In the genomic region with DNA sequence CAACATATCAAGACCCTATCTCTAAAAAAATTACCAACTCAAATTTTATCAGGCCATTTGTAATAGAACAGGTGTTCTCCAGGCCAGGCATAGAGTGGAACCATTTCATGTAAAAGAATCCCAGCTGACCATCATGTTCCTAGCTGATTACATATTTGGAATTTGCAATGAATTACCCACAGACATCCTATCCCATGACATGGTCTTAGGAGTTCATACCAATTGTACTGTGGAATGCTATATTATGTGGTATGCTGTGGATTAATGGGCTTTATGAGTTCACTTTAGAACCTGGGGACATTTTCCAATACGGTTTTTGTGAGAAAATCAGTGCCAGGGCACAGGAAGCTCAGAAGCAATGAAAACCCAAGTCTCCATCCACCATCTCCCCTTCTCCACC, we compare ENCODE assay signal across 34 cellular contexts.
"Had no signal": no experiment of that assay in that cellular context is flagged by ENCODE, and none has a peak within 500 bp of the region (broad histone marks: within the 10 kb centered on the region; RNA-seq: fewer than 3 reads in every experiment).

No MANE protein-coding gene starts in this region.

- ATAC-seq: activated CD4-positive, CD25-positive, alpha-beta regulatory T cell treated with anti-CD3 and anti-CD28 coated beads, Interleukin-2, amount 50 U/mL, for 24 hours; activated CD8-positive, alpha-beta T cell treated with anti-CD3 and anti-CD28 coated beads for 36 hours; activated T-cell treated with anti-CD3 and anti-CD28 coated beads, Interleukin-2, amount 50 U/mL, for 4 hours; activated T-helper 17 cell treated with anti-CD3 and anti-CD28 coated beads, Interleukin-2, amount 50 U/mL, for 72 hours; gastroesophageal sphincter; heart right ventricle had no signal

- H3K4me1 ChIP-seq: breast epithelium, colonic mucosa had no signal

- H3K4me2 ChIP-seq: hepatocyte had no signal

- H3K4me3 ChIP-seq: breast epithelium, cardiac muscle cell, colonic mucosa, esophagus squamous epithelium, gastroesophageal sphincter, heart right ventricle, hepatocyte had no signal

- H3K27me3 Mint-ChIP-seq: activated T-helper 17 cell treated with anti-CD3 and anti-CD28 coated beads, Interleukin-2, amount 50 U/mL, for 72 hours had no signal

- H3K36me3 ChIP-seq: breast epithelium, cardiac muscle cell, colonic mucosa, esophagus squamous epithelium, gastroesophageal sphincter, heart right ventricle, WERI-Rb-1 had no signal

- H3K9me3 ChIP-seq: breast epithelium, colonic mucosa, esophagus squamous epithelium, gastroesophageal sphincter, heart right ventricle had no signal

- H3K79me2 ChIP-seq: hepatocyte had no signal

- H3K4me3 Mint-ChIP-seq: activated B cell treated with CpG ODN at 0.5 μM for 24 hours; activated CD8-positive, alpha-beta T cell treated with anti-CD3 and anti-CD28 coated beads for 36 hours; activated naive CD8-positive, alpha-beta T cell; activated T-cell treated with anti-CD3 and anti-CD28 coated beads, Interleukin-2, amount 50 U/mL, for 4 hours; activated T-helper 17 cell treated with anti-CD3 and anti-CD28 coated beads, Interleukin-2, amount 50 U/mL, for 72 hours; brain; T-helper 2 cell treated with Interferon-gamma antibody and Interleukin-4, amounts not matched to agents 5 μg/mL and 100 μg/mL, for 36 hours had no signal

- H3K4me1 Mint-ChIP-seq: activated T-helper 17 cell treated with anti-CD3 and anti-CD28 coated beads, Interleukin-2, amount 50 U/mL, for 72 hours had no signal

- H3K27ac ChIP-seq: breast epithelium, cardiac muscle cell, colonic mucosa, epithelial cell of prostate, esophagus squamous epithelium, gastroesophageal sphincter, heart right ventricle, hepatocyte, WERI-Rb-1 had no signal

- H3K9me3 Mint-ChIP-seq: activated B cell treated with CpG ODN at 0.5 μM for 24 hours; activated CD8-positive, alpha-beta T cell treated with anti-CD3 and anti-CD28 coated beads for 36 hours; activated T-cell treated with anti-CD3 and anti-CD28 coated beads, Interleukin-2, amount 50 U/mL, for 4 hours; activated T-helper 17 cell treated with anti-CD3 and anti-CD28 coated beads, Interleukin-2, amount 50 U/mL, for 72 hours; T-helper 2 cell treated with Interferon-gamma antibody and Interleukin-4, amounts not matched to agents 5 μg/mL and 100 μg/mL, for 36 hours had no signal

- FAIRE-seq: endometrium, endothelial cell of umbilical vein had no signal

- H3K27ac Mint-ChIP-seq: activated B cell treated with CpG ODN at 0.5 μM for 24 hours; activated CD8-positive, alpha-beta T cell treated with anti-CD3 and anti-CD28 coated beads for 36 hours; activated naive CD8-positive, alpha-beta T cell; activated T-helper 17 cell treated with anti-CD3 and anti-CD28 coated beads, Interleukin-2, amount 50 U/mL, for 72 hours; brain; T-helper 2 cell treated with Interferon-gamma antibody and Interleukin-4, amounts not matched to agents 5 μg/mL and 100 μg/mL, for 36 hours had no signal

- H3K27me3 ChIP-seq: breast epithelium, colonic mucosa, gastroesophageal sphincter had no signal

- H2AFZ ChIP-seq: hepatocyte had no signal

- H3K36me3 Mint-ChIP-seq: activated naive CD8-positive, alpha-beta T cell; brain had no signal

- DNase-seq: activated B cell treated with CpG ODN at 0.5 μM for 24 hours; activated CD4-positive, alpha-beta T cell treated with anti-CD3 and anti-CD28 coated beads for 48 hours; activated CD4-positive, alpha-beta T cell treated with anti-CD3 and anti-CD28 coated beads, Interleukin-2, amount 50 U/mL, for 1 hour; activated CD4-positive, alpha-beta T cell treated with anti-CD3 and anti-CD28 coated beads, Interleukin-2, amount 50 U/mL, for 48 hours; activated CD8-positive, alpha-beta memory T cell treated with anti-CD3 and anti-CD28 coated beads for 24 hours; activated CD8-positive, alpha-beta T cell treated with anti-CD3 and anti-CD28 coated beads for 36 hours; activated effector memory CD4-positive, alpha-beta T cell treated with Interleukin-2 at 50 U/mL for 16 hours; activated gamma-delta T cell treated with Interleukin-2 at 50 U/mL for 16 hours; activated naive CD4-positive, alpha-beta T cell treated with anti-CD3 and anti-CD28 coated beads, Interleukin-2, amount 50 U/mL, for 16 hours; activated naive CD4-positive, alpha-beta T cell treated with Interleukin-2 at 50 U/mL for 16 hours; activated T-cell treated with anti-CD3 and anti-CD28 coated beads, Interleukin-2, amount 50 U/mL, for 4 hours; amygdala; aorta; central memory CD4-positive, alpha-beta T cell; cerebellar nuclear complex; colonic mucosa; effector CD8-positive, alpha-beta T cell; esophagus squamous epithelium; foreskin melanocyte; heart right ventricle; T1000; WERI-Rb-1 had no signal
